23 cellular contexts compared by ENCODE assay signal in genomic region chr19:38291855-38292254, GRCh38. TPM values are rescaled to one million over a fixed set of nuclear protein-coding genes. Genes with fewer than 3 reads are reported as not detected.
DNase-seq lines count a peak whose midpoint lies in the region; ATAC-seq and TF ChIP-seq lines count a peak whose summit lies in the region.
"Had no signal": no experiment of that assay in that cellular context is flagged by ENCODE, and none has a peak within 500 bp of the region (broad histone marks: within the 10 kb centered on the region; RNA-seq: fewer than 3 reads in every experiment).

No MANE protein-coding gene starts in this region.

- TF ChIP-seq EP300 in gastroesophageal sphincter (IDR thresholded peaks at IDR 0.05): no peak

- intact Hi-C loops in adrenal gland (cut with DNase I): no loop called here

- no peak overlapping the region for H3K27ac ChIP-seq in GM23248
- peak overlapping the region; percentile 59 for H3K27ac ChIP-seq in RWPE2 (ENCODE audit: poor library complexity, severe bottlenecking)
- H3K27ac ChIP-seq in hepatocyte: peak overlapping the region; percentile 55
- H3K27ac ChIP-seq in skin epidermis: peak overlapping the region in 16 of 21 experiments; percentile 18 to 82 (median 70)
- H3K27ac ChIP-seq in gastroesophageal sphincter: no peak overlapping the region
- H3K27ac ChIP-seq in adrenal gland: no peak overlapping the region
- H3K27ac ChIP-seq: parathyroid adenoma, tibial nerve had no signal

- H3K4me1 ChIP-seq in GM23248 (ENCODE audit: insufficient read depth) (peaks cover 16% of the 10 kb centered on the region), RWPE2 (ENCODE audit: insufficient read depth, poor library complexity, severe bottlenecking) (peaks cover 31% of the 10 kb centered on the region), hepatocyte (ENCODE audit: insufficient read depth) (peaks cover 13% of the 10 kb centered on the region), gastroesophageal sphincter (no peaks in the 10 kb centered on the region), adrenal gland (replicated peaks in 1 of 2) (no peaks in the 10 kb centered on the region), HAP-1 (no peaks in the 10 kb centered on the region)
- H3K4me1 ChIP-seq: parathyroid adenoma had no signal

- H3K36me3 ChIP-seq in GM23248 (ENCODE audit: low read depth) (no peaks in the 10 kb centered on the region), RWPE2 (ENCODE audit: low read depth) (peaks cover 63% of the 10 kb centered on the region), hepatocyte (replicated peaks; ENCODE audit: insufficient read depth, low read depth) (no peaks in the 10 kb centered on the region), gastroesophageal sphincter (no peaks in the 10 kb centered on the region), adrenal gland (replicated peaks in 1 of 2) (peaks cover 0 to 32% of the 10 kb centered on the region in 2 donors), HAP-1 (replicated peaks) (no peaks in the 10 kb centered on the region)
- H3K36me3 ChIP-seq: MG63 had no signal

- no peaks in the 10 kb centered on the region for H3K9me3 ChIP-seq in GM23248 (ENCODE audit: low read depth)
- H3K9me3 ChIP-seq in RWPE2 (ENCODE audit: severe bottlenecking): no peaks in the 10 kb centered on the region
- H3K9me3 ChIP-seq in hepatocyte (ENCODE audit: low read depth): no peaks in the 10 kb centered on the region
- H3K9me3 ChIP-seq in gastroesophageal sphincter: no peaks in the 10 kb centered on the region
- H3K9me3 ChIP-seq in adrenal gland (replicated peaks in 1 of 3): no peaks in the 10 kb centered on the region
- no peaks in the 10 kb centered on the region for H3K9me3 ChIP-seq in HAP-1
- H3K9me3 ChIP-seq: lower lobe of right lung, MG63, tibial nerve had no signal

- TF ChIP-seq POLR2A in gastroesophageal sphincter (IDR thresholded peaks at IDR 0.05) (no peak), adrenal gland (IDR thresholded peaks at IDR 0.05) (no peak)

- H2AFZ ChIP-seq in GM23248: peak overlapping the region; percentile 37; the same call in 1 of the 2 replicates
- H2AFZ ChIP-seq in hepatocyte: no peak overlapping the region
- H2AFZ ChIP-seq: parathyroid adenoma had no signal

- H3K27me3 ChIP-seq in GM23248 (replicated peaks; ENCODE audit: insufficient read depth) (no peaks in the 10 kb centered on the region), RWPE2 (ENCODE audit: insufficient read depth, poor library complexity, severe bottlenecking) (no peaks in the 10 kb centered on the region), hepatocyte (no peaks in the 10 kb centered on the region), gastroesophageal sphincter (no peaks in the 10 kb centered on the region), adrenal gland (no peaks in the 10 kb centered on the region), HAP-1 (ENCODE audit: low read depth) (no peaks in the 10 kb centered on the region)
- H3K27me3 ChIP-seq: MG63, tibial nerve had no signal

- H3K79me2 ChIP-seq in GM23248 (ENCODE audit: insufficient read depth): no peaks in the 10 kb centered on the region
- H3K79me2 ChIP-seq in hepatocyte: no peaks in the 10 kb centered on the region

- no peak for DNase-seq in GM23248
- no peak for DNase-seq in RWPE2 (ENCODE audit: low spot score)
- DNase-seq in hepatocyte (ENCODE audit: low spot score): no peak
- DNase-seq in adrenal gland: no peak
- no peak for DNase-seq in HAP-1 (ENCODE audit: low spot score in 2 of 2)
- DNase-seq in NCI-H2081 (lab: John Stamatoyannopoulos, UW): no peak
- DNase-seq: activated CD4-positive, alpha-beta T cell treated with anti-CD3 and anti-CD28 coated beads for 4 hours; activated naive CD8-positive, alpha-beta T cell treated with anti-CD3 and anti-CD28 coated beads for 36 hours; DMS79; endodermal cell; HCEC 1CT; lower lobe of right lung; MG63; NCI-H1436; NCI-H524; stimulated activated CD4-positive, alpha-beta T cell treated with anti-CD3 and anti-CD28 coated beads, Interleukin-2, amount 100 ng/mL, for 24 hours; stimulated activated naive CD4-positive, alpha-beta T cell treated with Interleukin-2 at 50 U/mL for 16 hours; SW 1271 had no signal

- H3K4me3 ChIP-seq in GM23248: no peak overlapping the region
- H3K4me3 ChIP-seq in RWPE2 (ENCODE audit: severe bottlenecking): no peak overlapping the region
- no peak overlapping the region for H3K4me3 ChIP-seq in hepatocyte
- H3K4me3 ChIP-seq in skin epidermis: no peak overlapping the region
- H3K4me3 ChIP-seq in gastroesophageal sphincter: no peak overlapping the region
- H3K4me3 ChIP-seq in adrenal gland: no peak overlapping the region
- H3K4me3 ChIP-seq in HAP-1: no peak overlapping the region
- H3K4me3 ChIP-seq: lower lobe of right lung, MG63, tibial nerve had no signal

- no peaks in the 10 kb centered on the region for H4K20me1 ChIP-seq in GM23248 (ENCODE audit: insufficient read depth)
- H4K20me1 ChIP-seq in hepatocyte (ENCODE audit: insufficient read depth, poor library complexity, severe bottlenecking): no peaks in the 10 kb centered on the region

- WGBS in GM23248 (ENCODE audit: low coverage in 1 of 2, low lambda C conversion rate in 2 of 2, missing lambda C conversion rate in 2 of 2), 2 experiments: 75 to 77% methylated on average over 15 of the region's 15 CpGs
- 71% methylated on average over 15 of the region's 15 CpGs for WGBS in hepatocyte (ENCODE audit: low lambda C conversion rate, missing lambda C conversion rate)
- 53% methylated on average over 6 of the region's 15 CpGs; no CpG with 5 or more reads in 1 of the 2 donors for WGBS in gastroesophageal sphincter (ENCODE audit: low coverage in 1 of 2), 2 donors
- WGBS in adrenal gland, 4 donors: 85 to 89% (median 87%) methylated on average over 8 to 15 of the region's 15 CpGs

- TF ChIP-seq CTCF in RWPE2 (IDR thresholded peaks at IDR 0.05; ENCODE audit: poor library complexity, severe bottlenecking) (no peak), hepatocyte (IDR thresholded peaks at IDR 0.05; ENCODE audit: poor library complexity) (peak; percentile 10), gastroesophageal sphincter (IDR thresholded peaks at IDR 0.05) (no peak), adrenal gland (IDR thresholded peaks at IDR 0.05) (no peak)

- H3F3A ChIP-seq in GM23248 (ENCODE audit: insufficient read depth): no peaks in the 10 kb centered on the region

- H3K4me2 ChIP-seq in GM23248 (ENCODE audit: unreplicated experiment): no peak overlapping the region
- H3K4me2 ChIP-seq in hepatocyte: no peak overlapping the region

- no peak overlapping the region for H3K9ac ChIP-seq in GM23248
- H3K9ac ChIP-seq: parathyroid adenoma had no signal

- H3K9me2 ChIP-seq in GM23248 (ENCODE audit: insufficient read depth): no peaks in the 10 kb centered on the region
- no peaks in the 10 kb centered on the region for H3K9me2 ChIP-seq in hepatocyte (replicated peaks; ENCODE audit: insufficient read depth)

- no peak for ATAC-seq in RWPE2 (ENCODE audit: low read depth)
- no peak for ATAC-seq in gastroesophageal sphincter
- ATAC-seq: activated T-helper 17 cell treated with anti-CD3 and anti-CD28 coated beads, Interleukin-2, amount 50 U/mL, for 72 hours had no signal

- in situ Hi-C loops in GM23248 (cut with MboI): no loop called here
- in situ Hi-C loops in HAP-1 (cut with MboI; ENCODE audit: low sequenced_read_pairs): no loop called here

RNA-seq across cellular contexts. Expression of gene C19orf33, which starts 12.2 kb away (rescaled TPM):
- not detected in 2 replicates for total RNA-seq in GM23248 (2014; rRNA removed; shearing (Covaris generic))
- not detected in 2 replicates for polyA plus RNA-seq in GM23248 (2016; fragmentation: Nextera tagmentation; extraction: Ambion mirVana)
- total RNA-seq in hepatocyte: 126 and 153 TPM in 2 replicates
- polyA plus RNA-seq in hepatocyte: 118 and 123 TPM in 2 replicates
- total RNA-seq in gastroesophageal sphincter: 10 to 100 TPM in 1 of 4 donors, 1 to 10 TPM in 2, not detected in 1; 4.7 to 48.7 (median 7.9) TPM
- 1 to 10 TPM in 5 of 8 donors, under 1 TPM in 1, not detected in 2; 0.88 to 7.6 (median 3.1) TPM for total RNA-seq in adrenal gland
- polyA plus RNA-seq in adrenal gland: 10 to 100 TPM in 2 of 3 donors, not detected in 1; 33.7 to 46.2 TPM
- total RNA-seq: activated naive CD8-positive, alpha-beta T cell treated with anti-CD3 and anti-CD28 coated beads for 36 hours had no signal

RNA-seq across cellular contexts. Expression of gene YIF1B, which starts 23.9 kb away (rescaled TPM):
- total RNA-seq in GM23248 (2014; rRNA removed; shearing (Covaris generic)): 143 and 162 TPM in 2 replicates
- polyA plus RNA-seq in GM23248 (2016; fragmentation: Nextera tagmentation; extraction: Ambion mirVana) (191 and 199 TPM in 2 replicates), hepatocyte (101 and 105 TPM in 2 replicates), adrenal gland (10 to 100 TPM; 23.5 to 53.0 (median 42.1) TPM)
- total RNA-seq in hepatocyte (50.0 and 54.9 TPM in 2 replicates), gastroesophageal sphincter (10 to 100 TPM; 14.0 to 20.7 (median 17.1) TPM), adrenal gland (10 to 100 TPM; 31.0 to 57.0 (median 37.7) TPM)

RNA-seq across cellular contexts. Expression of gene SPINT2, which starts 27.5 kb away (rescaled TPM):
- total RNA-seq in GM23248 (2014; rRNA removed; shearing (Covaris generic)): 3.2 and 9.5 TPM in 2 replicates
- polyA plus RNA-seq in GM23248 (2016; fragmentation: Nextera tagmentation; extraction: Ambion mirVana): 9.3 and 9.8 TPM in 2 replicates
- total RNA-seq in hepatocyte: 508 and 590 TPM in 2 replicates
- polyA plus RNA-seq in hepatocyte: 834 and 885 TPM in 2 replicates
- total RNA-seq in gastroesophageal sphincter: 10 to 100 TPM in 2 of 4 donors, 1 to 10 TPM in 2; 2.1 to 51.7 (median 10.9) TPM
- 100 to 1,000 TPM in 1 of 8 donors, 10 to 100 TPM in 7; 38.1 to 233 (median 76.0) TPM for total RNA-seq in adrenal gland
- 10 to 100 TPM; 33.4 to 44.0 (median 33.8) TPM for polyA plus RNA-seq in adrenal gland

RNA-seq across cellular contexts. Expression of gene KCNK6, which starts 27.8 kb away (rescaled TPM):
- total RNA-seq in GM23248 (2014; rRNA removed; shearing (Covaris generic)): 12.1 and 13.7 TPM in 2 replicates
- polyA plus RNA-seq in GM23248 (2016; fragmentation: Nextera tagmentation; extraction: Ambion mirVana) (15.5 and 16.8 TPM in 2 replicates), hepatocyte (16.0 and 21.5 TPM in 2 replicates), adrenal gland (1 to 10 TPM; 2.2 to 6.0 (median 2.7) TPM)
- total RNA-seq in hepatocyte (7.1 and 9.0 TPM in 2 replicates), gastroesophageal sphincter (1 to 10 TPM; 2.3 to 9.3 (median 6.1) TPM), adrenal gland (1 to 10 TPM; 2.6 to 5.4 (median 4.3) TPM)

RNA-seq across cellular contexts. Expression of gene PPP1R14A, which starts 35.7 kb away (rescaled TPM):
- total RNA-seq in GM23248 (2014; rRNA removed; shearing (Covaris generic)): 0.65 TPM in 1 of 2 replicates, not detected in the other
- 4.0 and 5.3 TPM in 2 replicates for polyA plus RNA-seq in GM23248 (2016; fragmentation: Nextera tagmentation; extraction: Ambion mirVana)
- total RNA-seq in hepatocyte: 13.0 and 15.1 TPM in 2 replicates
- polyA plus RNA-seq in hepatocyte: 50.5 and 56.9 TPM in 2 replicates
- total RNA-seq in gastroesophageal sphincter: 100 to 1,000 TPM; 226 to 468 (median 332) TPM
- total RNA-seq in adrenal gland: 100 to 1,000 TPM in 7 of 8 donors, 10 to 100 TPM in 1; 82.6 to 250 (median 147) TPM
- polyA plus RNA-seq in adrenal gland: 100 to 1,000 TPM in 2 of 3 donors, 10 to 100 TPM in 1; 14.8 to 366 (median 340) TPM
- total RNA-seq: activated naive CD8-positive, alpha-beta T cell treated with anti-CD3 and anti-CD28 coated beads for 36 hours; activated T-helper 17 cell treated with anti-CD3 and anti-CD28 coated beads, Interleukin-2, amount 50 U/mL, for 72 hours had no signal

Comparison
In these comparisons a context has a peak if more than half of its experiments do, and no peak if none do; other contexts are left out.
1. H3K27ac ChIP-seq: peak in RWPE2 (single experiment), hepatocyte (single experiment) and skin epidermis (16 of 21); none in GM23248 (single experiment), gastroesophageal sphincter (0 of 4) and adrenal gland (0 of 5).